ENCODE assay signal across 8 cellular contexts in genomic region chr19:33176670-33177416, GRCh38. TPM values are rescaled to one million over a fixed set of nuclear protein-coding genes. Genes with fewer than 3 reads are reported as not detected.
DNase-seq lines count a peak whose midpoint lies in the region; ATAC-seq and TF ChIP-seq lines count a peak whose summit lies in the region.

No MANE protein-coding gene starts in this region.

- peak overlapping the region; percentile 88 for H2AFZ ChIP-seq in GM23338

- DNase-seq in EL = peak; percentile 99
- DNase-seq in GM23338 (ENCODE audit: low spot score) = peak; percentile 97
- DNase-seq in LHCN-M2 (ENCODE audit: low read depth) = peak; percentile 99
- DNase-seq in RPMI8226 = peak; percentile 95
- DNase-seq in activated T-helper 9 cell treated with anti-CD3 and anti-CD28 coated beads, Interleukin-2, amount 50 U/mL, for 16 hours (ENCODE audit: low read depth) = peak; percentile 94
- DNase-seq in fibroblast of the aortic adventitia (ENCODE audit: low read depth) = peak; percentile 99

- H3K4me1 Mint-ChIP-seq in GM23338 (peaks cover 14% of the 10 kb centered on the region; the same call in 2 of the 3 replicates), nephron (peaks cover 25% of the 10 kb centered on the region)
- peaks cover 38% of the 10 kb centered on the region for H3K4me1 Mint-ChIP-seq in stimulated activated naive CD8-positive, alpha-beta T cell treated with anti-CD3 and anti-CD28 coated beads, Interleukin-15, Interleukin-2, amounts not matched to agents 100 ng/mL and 50 ng/mL, for 24 hours (ENCODE audit: low read depth)

- H3K9me2 ChIP-seq in GM23338 (ENCODE audit: insufficient read depth) = no peaks in the 10 kb centered on the region

- no peaks in the 10 kb centered on the region; the same call in 1 of the 2 replicates for H3K79me2 ChIP-seq in GM23338 (replicated peaks; ENCODE audit: insufficient read depth)

- peak; percentile 91 for ATAC-seq in GM23338

- H3K4me3 Mint-ChIP-seq in GM23338 (peak overlapping the region; percentile 86), nephron (peak overlapping the region; percentile 90 to 96 (median 92))
- H3K4me3 Mint-ChIP-seq in stimulated activated naive CD8-positive, alpha-beta T cell treated with anti-CD3 and anti-CD28 coated beads, Interleukin-15, Interleukin-2, amounts not matched to agents 100 ng/mL and 50 ng/mL, for 24 hours = peak overlapping the region; percentile 90

- no peaks in the 10 kb centered on the region for H3K36me3 ChIP-seq in GM23338 (ENCODE audit: insufficient read depth)

- H3K27me3 Mint-ChIP-seq in GM23338 (ENCODE audit: insufficient read depth, low read depth, poor library complexity) (peaks cover 19% of the 10 kb centered on the region), nephron (ENCODE audit: low read depth) (no peaks in the 10 kb centered on the region)
- H3K27me3 Mint-ChIP-seq in stimulated activated naive CD8-positive, alpha-beta T cell treated with anti-CD3 and anti-CD28 coated beads, Interleukin-15, Interleukin-2, amounts not matched to agents 100 ng/mL and 50 ng/mL, for 24 hours = peaks cover 4% of the 10 kb centered on the region

- peaks cover 3% of the 10 kb centered on the region; the same call in 2 of the 3 replicates for H3K9me3 Mint-ChIP-seq in GM23338
- peaks cover 4% of the 10 kb centered on the region for H3K9me3 Mint-ChIP-seq in nephron
- no peaks in the 10 kb centered on the region for H3K9me3 Mint-ChIP-seq in stimulated activated naive CD8-positive, alpha-beta T cell treated with anti-CD3 and anti-CD28 coated beads, Interleukin-15, Interleukin-2, amounts not matched to agents 100 ng/mL and 50 ng/mL, for 24 hours

- H3K36me3 Mint-ChIP-seq in GM23338 (ENCODE audit: low read depth) (peaks cover 3% of the 10 kb centered on the region; the same call in 1 of the 3 replicates), nephron (ENCODE audit: low read depth) (no peaks in the 10 kb centered on the region)
- H3K36me3 Mint-ChIP-seq in stimulated activated naive CD8-positive, alpha-beta T cell treated with anti-CD3 and anti-CD28 coated beads, Interleukin-15, Interleukin-2, amounts not matched to agents 100 ng/mL and 50 ng/mL, for 24 hours (ENCODE audit: low read depth) = peaks cover 4% of the 10 kb centered on the region

- H3F3A ChIP-seq in GM23338 (replicated peaks; ENCODE audit: low read depth) = peaks cover 5% of the 10 kb centered on the region; the same call in 1 of the 2 replicates

- H3K4me1 ChIP-seq in GM23338 (ENCODE audit: insufficient read depth) = peaks cover 8% of the 10 kb centered on the region

- no peak for TF ChIP-seq CTCF in GM23338 (conservative IDR thresholded peaks at IDR 0.05; ENCODE audit: low read depth in 2 of 2)
- peak; percentile 32 for TF ChIP-seq CTCF in fibroblast of the aortic adventitia (IDR thresholded peaks at IDR 0.05; ENCODE audit: insufficient read depth, low read length)
- peak in 1 of 3 experiments; percentile 20 for TF ChIP-seq CTCF in nephron (IDR thresholded peaks at IDR 0.05; ENCODE audit: unreplicated experiment in 3 of 3)

- H3K4me3 ChIP-seq in GM23338 (peak overlapping the region; percentile 87), fibroblast of the aortic adventitia (ENCODE audit: low read depth, low read length) (peak overlapping the region; percentile 87)

- H3K27ac Mint-ChIP-seq in GM23338 (peak overlapping the region; percentile 91), nephron (peak overlapping the region; percentile 83 to 97 (median 96))
- H3K27ac Mint-ChIP-seq in stimulated activated naive CD8-positive, alpha-beta T cell treated with anti-CD3 and anti-CD28 coated beads, Interleukin-15, Interleukin-2, amounts not matched to agents 100 ng/mL and 50 ng/mL, for 24 hours = peak overlapping the region; percentile 97

- peaks cover 4% of the 10 kb centered on the region; the same call in 1 of the 2 replicates for H4K20me1 ChIP-seq in GM23338 (replicated peaks; ENCODE audit: insufficient read depth)

- peak overlapping the region; percentile 95 for H3K4me2 ChIP-seq in GM23338

- peaks cover 16% of the 10 kb centered on the region for H3K27me3 ChIP-seq in GM23338 (ENCODE audit: insufficient read depth)

- peak overlapping the region; percentile 76; the same call in 1 of the 2 replicates for H3K27ac ChIP-seq in GM23338 (ENCODE audit: low read depth)

TF ChIP-seq in GM23338, 12 proteins besides CTCF, POLR2A, EP300 and RAD21:
- TF ChIP-seq CREB1 (CRISPR knock-in tag; IDR thresholded peaks at IDR 0.05; ENCODE audit: low read depth) = 0 out of 2 replicates have a peak, but pooled peaks have one; percentile 24
- TF ChIP-seq EZH2phosphoT487 (IDR thresholded peaks at IDR 0.05; ENCODE audit: unreplicated experiment) = no peak
- TF ChIP-seq STAT1 (IDR thresholded peaks at IDR 0.05; ENCODE audit: unreplicated experiment) = no peak
- TF ChIP-seq EZH2 (IDR thresholded peaks at IDR 0.05; ENCODE audit: low read depth, unreplicated experiment) = no peak
- no peak for TF ChIP-seq REST (IDR thresholded peaks at IDR 0.05; ENCODE audit: unreplicated experiment)
- peak; percentile 97 for TF ChIP-seq POLR2AphosphoS5 (IDR thresholded peaks at IDR 0.05; ENCODE audit: low read depth)
- 0 out of 2 replicates have a peak, but pooled peaks have one; percentile 33 for TF ChIP-seq ETS1 (IDR thresholded peaks at IDR 0.05)

RNA-seq across cellular contexts. Expression of gene LRP3, which starts 17.3 kb away (rescaled TPM):
- total RNA-seq in GM23338 (2014; rRNA removed; shearing (Covaris generic)) = 43.1 and 62.7 TPM in 2 replicates
- 3.5 and 4.3 TPM in 2 replicates for polyA plus RNA-seq in GM23338 (2016; fragmentation: Nextera tagmentation; extraction: Ambion mirVana)
- total RNA-seq in LHCN-M2 (2014; rRNA removed) (63.6 and 67.1 TPM in 2 replicates), fibroblast of the aortic adventitia (ENCODE audit: low replicate concordance) (15.0 and 33.2 TPM in 2 replicates)
- 31.5 TPM for polyA plus RNA-seq in LHCN-M2 (2012)

RNA-seq across cellular contexts. Expression of gene WDR88, which starts 44.9 kb away (rescaled TPM):
- total RNA-seq in GM23338 (2014; rRNA removed; shearing (Covaris generic)) = not detected in 2 replicates
- polyA plus RNA-seq in GM23338 (2016; fragmentation: Nextera tagmentation; extraction: Ambion mirVana) = not detected in 2 replicates
- total RNA-seq in LHCN-M2 (2014; rRNA removed) (not detected in 2 replicates), fibroblast of the aortic adventitia (ENCODE audit: low replicate concordance) (not detected in 2 replicates)
- 0.07 TPM for polyA plus RNA-seq in LHCN-M2 (2012)

RNA-seq across cellular contexts. Expression of gene SLC7A10, which starts 48.8 kb away (rescaled TPM):
- 2.6 and 6.3 TPM in 2 replicates for total RNA-seq in GM23338 (2014; rRNA removed; shearing (Covaris generic))
- 2.5 and 3.3 TPM in 2 replicates for polyA plus RNA-seq in GM23338 (2016; fragmentation: Nextera tagmentation; extraction: Ambion mirVana)
- total RNA-seq in LHCN-M2 (2014; rRNA removed) (not detected in 2 replicates), fibroblast of the aortic adventitia (ENCODE audit: low replicate concordance) (not detected in 2 replicates)
- polyA plus RNA-seq in LHCN-M2 (2012) = 0.05 TPM

Comparison
In these comparisons a context has a peak if more than half of its experiments do, and no peak if none do; other contexts are left out.
1. Peak in every context shown above with its lines: DNase-seq, ATAC-seq, H3K4me3 ChIP-seq and H3K27ac ChIP-seq.